Comparison of ENCODE assay signal across 21 cellular contexts in genomic region chr10:87652261-87652660, GRCh38. TPM values are rescaled to one million over a fixed set of nuclear protein-coding genes. Genes with fewer than 3 reads are reported as not detected.
DNase-seq lines count a peak whose midpoint lies in the region; ATAC-seq, FAIRE-seq and TF ChIP-seq lines count a peak whose summit lies in the region.
"Had no signal": no experiment of that assay in that cellular context is flagged by ENCODE, and none has a peak within 500 bp of the region (broad histone marks: within the 10 kb centered on the region; RNA-seq: fewer than 3 reads in every experiment).

No MANE protein-coding gene starts in this region.

- H3K4me1 Mint-ChIP-seq in T-cell, result no peaks in the 10 kb centered on the region
- H3K4me1 Mint-ChIP-seq: CD4-positive, CD25-positive, alpha-beta regulatory T cell had no signal

- no peaks in the 10 kb centered on the region for H3K27me3 ChIP-seq in HUES6 (ENCODE audit: control insufficient read depth, insufficient read depth, low read length)
- H3K27me3 ChIP-seq in H1 (replicated peaks in 1 of 4; ENCODE audit: control insufficient read depth in 3 of 4, extremely low read depth in 1 of 4, insufficient read depth in 3 of 4, low read length in 3 of 4), result no peaks in the 10 kb centered on the region; a peak in 1 of 7 replicates
- no peaks in the 10 kb centered on the region for H3K27me3 ChIP-seq in iPS-20b (ENCODE audit: insufficient read depth, low read length)
- no peaks in the 10 kb centered on the region for H3K27me3 ChIP-seq in tibial artery
- H3K27me3 ChIP-seq: BE2C had no signal

- H2BK12ac ChIP-seq in H1 (ENCODE audit: low read depth, low read length), result no peak overlapping the region

- H3K27ac ChIP-seq in HUES6 (ENCODE audit: low read depth, low read length) (peak overlapping the region; percentile 70; the same call in 1 of the 2 replicates), H1 (ENCODE audit: low read depth, low read length) (no peak overlapping the region), iPS-20b (ENCODE audit: low read length) (peak overlapping the region; percentile 78), tibial artery (no peak overlapping the region)
- H3K27ac ChIP-seq: HL-60 had no signal

- H3K4me3 Mint-ChIP-seq in T-cell, result no peak overlapping the region
- H3K4me3 Mint-ChIP-seq: CD4-positive, CD25-positive, alpha-beta regulatory T cell had no signal

- no peaks in the 10 kb centered on the region for H3K79me1 ChIP-seq in H1 (ENCODE audit: low read depth, low read length)

- no peak overlapping the region for H3K18ac ChIP-seq in H1 (ENCODE audit: extremely low read depth, low read length)

- intact Hi-C loops in tibial artery (cut with DNase I; ENCODE audit: low total_unique reads), result no loop called here

- H3K23ac ChIP-seq in H1 (ENCODE audit: insufficient read length), result no peak overlapping the region

- H2BK120ac ChIP-seq in H1 (replicated peaks; ENCODE audit: low read depth, low read length), result no peak overlapping the region

- no peak overlapping the region for H3K56ac ChIP-seq in H1 (replicated peaks; ENCODE audit: insufficient read length, low read depth, low read length)

- TF ChIP-seq CTCF in H1 (IDR thresholded peaks at IDR 0.05; ENCODE audit: control extremely low read depth in 1 of 3, insufficient read depth in 1 of 3, low read depth in 1 of 3, low read length in 3 of 3) (no peak), tibial artery (IDR thresholded peaks at IDR 0.05) (no peak)

- H3K27me3 Mint-ChIP-seq in T-cell, result peaks cover 21 to 30% of the 10 kb centered on the region in 2 donors

- WGBS in H1 (ENCODE audit: extremely low coverage in 1 of 2, insufficient coverage in 1 of 2, insufficient read length in 1 of 2, insufficient replicate concordance in 2 of 2, low coverage in 1 of 2, low lambda C conversion rate in 2 of 2, missing lambda C conversion rate in 1 of 2), 2 experiments, result 69% methylated on average over 1 of the region's 1 CpG; no CpG with 5 or more reads in 1 of the 2 experiments

- H3K79me2 ChIP-seq in H1 (ENCODE audit: control insufficient read depth in 1 of 2, insufficient read depth in 2 of 2, low read length in 2 of 2), result no peaks in the 10 kb centered on the region

- CTCF ChIA-PET in H1 (lab: Charles Lee; ENCODE audit: partially characterized antibody), result interaction anchor here (1.1 kb wide), 1 partner anchor 42 kb away, joined by 3 read pairs; no protein-coding TSS in a partner anchor
- CTCF ChIA-PET in T-cell (lab: Charles Lee), result interaction anchor here in 1 of 2 donors (0.6 kb wide), 1 partner anchor 1650 kb away, joined by 4 read pairs; the partner anchor contains the start of gene IFIT2

- H2BK5ac ChIP-seq in H1 (ENCODE audit: low read depth, low read length), result no peak overlapping the region

- H3K4me1 ChIP-seq in HUES6 (ENCODE audit: control insufficient read depth, insufficient read depth, low read length), result peaks cover 29% of the 10 kb centered on the region
- peaks cover 0 to 18% (median 4%) of the 10 kb centered on the region in 4 experiments; a peak in 3 of 7 replicates for H3K4me1 ChIP-seq in H1 (replicated peaks in 1 of 4; ENCODE audit: control insufficient read depth in 3 of 4, insufficient read depth in 4 of 4, low read length in 3 of 4)
- peaks cover 16% of the 10 kb centered on the region; the same call in 1 of the 2 replicates for H3K4me1 ChIP-seq in iPS-20b (ENCODE audit: insufficient read depth, low read length)
- peaks cover 0 to 9% (median 5%) of the 10 kb centered on the region in 4 donors for H3K4me1 ChIP-seq in tibial artery
- H3K4me1 ChIP-seq: BE2C, HAP-1 had no signal

- TF ChIP-seq EP300 in H1 (IDR thresholded peaks at IDR 0.05; ENCODE audit: borderline replicate concordance in 1 of 2, low read depth in 2 of 2, low read length in 2 of 2), result no peak

- H4K5ac ChIP-seq in H1 (ENCODE audit: insufficient read length, low read depth, low read length), result peak overlapping the region; percentile 64

- H3K9me3 Mint-ChIP-seq in T-cell, result no peaks in the 10 kb centered on the region
- H3K9me3 Mint-ChIP-seq: CD4-positive, CD25-positive, alpha-beta regulatory T cell had no signal

- no peak for ATAC-seq in T-cell (replicated peaks in 1 of 4)

- H3K9me3 ChIP-seq in HUES6 (ENCODE audit: control insufficient read depth, insufficient read depth, low read depth, low read length), result no peaks in the 10 kb centered on the region
- H3K9me3 ChIP-seq in H1 (ENCODE audit: insufficient read depth in 2 of 2, low read depth in 1 of 2, low read length in 1 of 2), result no peaks in the 10 kb centered on the region
- no peaks in the 10 kb centered on the region for H3K9me3 ChIP-seq in iPS-20b (ENCODE audit: insufficient read depth, low read depth, low read length)
- no peaks in the 10 kb centered on the region for H3K9me3 ChIP-seq in tibial artery
- H3K9me3 ChIP-seq: BE2C, Caco-2, HAP-1 had no signal

- TF ChIP-seq RAD21 in H1 (IDR thresholded peaks at IDR 0.05 in 1 of 2, conservative IDR thresholded peaks at IDR 0.05 in 1 of 2; ENCODE audit: low read depth in 2 of 2, low read length in 2 of 2), result no peak

- H3K4me3 ChIP-seq in HUES6 (ENCODE audit: low read depth, low read length) (no peak overlapping the region), H1 (ENCODE audit: extremely low read depth in 1 of 4, insufficient read depth in 2 of 4, low read depth in 3 of 4, low read length in 4 of 4) (peak overlapping the region in 1 of 4 experiments; percentile 3; a peak in 1 of 8 replicates), iPS-20b (ENCODE audit: low read length) (peak overlapping the region; percentile 25; the same call in 1 of the 2 replicates), tibial artery (no peak overlapping the region)
- H3K4me3 ChIP-seq: HAP-1 had no signal

- H3K36me3 ChIP-seq in HUES6 (ENCODE audit: control insufficient read depth, insufficient read depth, low read length) (no peaks in the 10 kb centered on the region), H1 (ENCODE audit: control insufficient read depth in 2 of 4, insufficient read depth in 4 of 4, low read length in 3 of 4) (no peaks in the 10 kb centered on the region), iPS-20b (ENCODE audit: insufficient read depth, low read depth, low read length) (no peaks in the 10 kb centered on the region), tibial artery (no peaks in the 10 kb centered on the region)
- H3K36me3 ChIP-seq: BE2C, HAP-1 had no signal

- H4K8ac ChIP-seq in H1 (ENCODE audit: extremely low read depth, insufficient read depth, low read length), result no peak overlapping the region

- 0 out of 4 replicates have a peak overlapping the region, but pooled peaks have one; percentile 39 to 46 for H3K4me2 ChIP-seq in H1 (ENCODE audit: insufficient read depth in 1 of 2, low read depth in 2 of 2, low read length in 2 of 2)

- POLR2A ChIA-PET in H1 (lab: Charles Lee; ENCODE audit: partially characterized antibody), result interaction anchor here (0.7 to 1.3 kb wide), 4 partner anchors 8 to 27 kb away, joined by 3 read pairs; no protein-coding TSS in a partner anchor
- POLR2A ChIA-PET in T-cell (lab: Charles Lee), result interaction anchor here (0.6 kb wide), 2 partner anchors 20 to 1028 kb away, joined by 3 read pairs; no protein-coding TSS in a partner anchor

- H3K9ac ChIP-seq in HUES6 (ENCODE audit: low read length), result no peak overlapping the region
- no peak overlapping the region for H3K9ac ChIP-seq in H1 (replicated peaks in 1 of 4; ENCODE audit: extremely low read depth in 1 of 4, low read depth in 3 of 4, low read length in 3 of 4)
- H3K9ac ChIP-seq in iPS-20b (ENCODE audit: low read depth, low read length), result peak overlapping the region; percentile 25; the same call in 1 of the 2 replicates

- DNase-seq in H1 (ENCODE audit: low read depth in 1 of 2, low spot score in 2 of 2) (no peak), DMS 273 treated with DMSO at 0.1 percent for 48 hours (lab: John Stamatoyannopoulos, UW) (no peak), tibial artery (no peak), T-cell (no peak)
- no peak for DNase-seq in stimulated activated CD4-positive, alpha-beta T cell treated with anti-CD3 and anti-CD28 coated beads, Interleukin-2, amount 100 ng/mL, for 24 hours
- DNase-seq: ACHN; BE2C; C1 segment of cervical spinal cord; Caco-2; CD4-positive, CD25-positive, alpha-beta regulatory T cell; DMS153; DMS79; GDM1; GOT3; KG1 had no signal

- no peak overlapping the region for H2BK20ac ChIP-seq in H1 (ENCODE audit: low read length)

- no peaks in the 10 kb centered on the region for H3K23me2 ChIP-seq in H1 (ENCODE audit: low read depth, low read length)

- no peaks in the 10 kb centered on the region for H3K36me3 Mint-ChIP-seq in T-cell
- H3K36me3 Mint-ChIP-seq: CD4-positive, CD25-positive, alpha-beta regulatory T cell had no signal

- no peak overlapping the region for H3K27ac Mint-ChIP-seq in T-cell
- H3K27ac Mint-ChIP-seq: CD4-positive, CD25-positive, alpha-beta regulatory T cell had no signal

- H3K14ac ChIP-seq in H1 (ENCODE audit: insufficient read length), result no peak overlapping the region

- H2AK5ac ChIP-seq in H1 (ENCODE audit: low read depth, low read length), result no peak overlapping the region

- no peak overlapping the region for H2BK15ac ChIP-seq in H1 (ENCODE audit: low read length)

- H2AFZ ChIP-seq in H1 (ENCODE audit: low read length), result no peak overlapping the region

- H4K91ac ChIP-seq in H1 (replicated peaks; ENCODE audit: insufficient read length, low read length), result no peak overlapping the region

- no peak for TF ChIP-seq POLR2A in H1 (IDR thresholded peaks at IDR 0.05; ENCODE audit: control extremely low read depth in 1 of 2, low read depth in 2 of 2, low read length in 2 of 2)

- H3K4ac ChIP-seq in H1 (replicated peaks; ENCODE audit: insufficient read length, low read depth, low read length), result no peak overlapping the region

- H4K20me1 ChIP-seq in H1 (replicated peaks in 1 of 2; ENCODE audit: control insufficient read depth in 1 of 2, insufficient read depth in 2 of 2, low read length in 2 of 2), result no peaks in the 10 kb centered on the region

- FAIRE-seq in H1 (lab: Jason Lieb, UNC), result peak; percentile 69
- FAIRE-seq: A204.1, D721Med had no signal

TF ChIP-seq in H1, 55 proteins besides CTCF, POLR2A, EP300 and RAD21 (continues in another document):
- TF ChIP-seq BACH1 (IDR thresholded peaks at IDR 0.05; ENCODE audit: low read length), result no peak
- no peak for TF ChIP-seq TAF1 (IDR thresholded peaks at IDR 0.05; ENCODE audit: low read depth, low read length)
- 0 out of 4 replicates have a peak, but pooled peaks of 1 of the 2 experiments have one; percentile 63 for TF ChIP-seq HDAC2 (IDR thresholded peaks at IDR 0.05; ENCODE audit: borderline replicate concordance in 1 of 2, low read depth in 2 of 2, low read length in 2 of 2)
- no peak for TF ChIP-seq RXRA (IDR thresholded peaks at IDR 0.05; ENCODE audit: insufficient read depth, low read depth, low read length)

RNA-seq across cellular contexts. Expression of gene PAPSS2, which starts 7.4 kb away (rescaled TPM):
- 20.2 and 23.8 TPM in 2 replicates for total RNA-seq in H1 (2021; fragmentation: NEBNext Ultra II Directional; extraction: Animal tissue kit (Norgen Biotek cat#: 25700))
- polyA plus RNA-seq in H1 (2011; rRNA removed), result 7.3 and 7.6 TPM in 2 replicates
- polyA plus RNA-seq in H1 (2011; cell fraction: cytosol; rRNA removed), result 8.9 TPM
- 13.8 TPM for polyA plus RNA-seq in H1 (2011; cell fraction: nucleus; rRNA removed)
- 15.8 to 33.5 TPM (median 20.2 TPM) in 4 replicates for polyA plus RNA-seq in H1 (2012, experiment 1 of 2)
- polyA plus RNA-seq in H1 (2012, experiment 2 of 2), result 5.4 TPM
- 12.7 TPM for polyA plus RNA-seq in H1 (2013, experiment 1 of 2)
- 12.0 TPM for polyA plus RNA-seq in H1 (2013, experiment 2 of 2)
- 13.1 and 15.0 TPM in 2 replicates for polyA minus RNA-seq in H1 (2011; rRNA and poly(A)+ RNA removed)
- polyA minus RNA-seq in H1 (2011; cell fraction: cytosol; rRNA and poly(A)+ RNA removed), result 6.2 TPM
- 12.3 TPM for polyA minus RNA-seq in H1 (2011; cell fraction: nucleus; rRNA and poly(A)+ RNA removed)
- 1 to 10 TPM in 1 of 5 donors, under 1 TPM in 2, not detected in 2; 0.35 to 1.8 (median 0.61) TPM for total RNA-seq in T-cell
- total RNA-seq: CD4-positive, CD25-positive, alpha-beta regulatory T cell had no signal

Comparison
In these comparisons a context has a peak if more than half of its experiments do, and no peak if none do; other contexts are left out.
1. H3K27ac ChIP-seq: peak in HUES6 (single experiment) and iPS-20b (single experiment); none in H1 (single experiment) and tibial artery (0 of 2).